ENCODE assay signal across 13 cellular contexts in genomic region chr10:98074315-98074911, GRCh38. TPM values are rescaled to one million over a fixed set of nuclear protein-coding genes. Genes with fewer than 3 reads are reported as not detected.
DNase-seq lines count a peak whose midpoint lies in the region; ATAC-seq and TF ChIP-seq lines count a peak whose summit lies in the region.
"Had no signal": no experiment of that assay in that cellular context is flagged by ENCODE, and none has a peak within 500 bp of the region (broad histone marks: within the 10 kb centered on the region; RNA-seq: fewer than 3 reads in every experiment).

No MANE protein-coding gene starts in this region.

- no peak for TF ChIP-seq CTCF in GM23338 (conservative IDR thresholded peaks at IDR 0.05; ENCODE audit: low read depth in 2 of 2)
- no peak for TF ChIP-seq CTCF in astrocyte of the spinal cord (IDR thresholded peaks at IDR 0.05; ENCODE audit: low read depth, low read length)
- TF ChIP-seq CTCF in body of pancreas (IDR thresholded peaks at IDR 0.05) = no peak
- no peak for TF ChIP-seq CTCF in PC-9 (conservative IDR thresholded peaks at IDR 0.05)

- BruUV-seq in PC-9 (replicated peaks; lab: Mats Ljungman, UMichigan) = no TSS peak

- no peak overlapping the region for H2AFZ ChIP-seq in GM23338
- no peak overlapping the region for H2AFZ ChIP-seq in PC-9

- H3K27me3 ChIP-seq in GM23338 (ENCODE audit: insufficient read depth) = no peaks in the 10 kb centered on the region
- H3K27me3 ChIP-seq in body of pancreas = no peaks in the 10 kb centered on the region
- no peaks in the 10 kb centered on the region for H3K27me3 ChIP-seq in PC-9 (ENCODE audit: insufficient read depth, low read depth)

- H3K4me3 Mint-ChIP-seq in GM23338 = no peak overlapping the region
- H3K4me3 Mint-ChIP-seq: nephron; stimulated activated naive CD8-positive, alpha-beta T cell treated with anti-CD3 and anti-CD28 coated beads, Interleukin-15, Interleukin-2, amounts not matched to agents 100 ng/mL and 50 ng/mL, for 24 hours had no signal

- TF ChIP-seq POLR2A in body of pancreas (IDR thresholded peaks at IDR 0.05) = no peak

- peak; percentile 42 for DNase-seq in GM23338 (ENCODE audit: low spot score)
- DNase-seq in M059J (ENCODE audit: low read depth) = peak; percentile 9
- peak; percentile 16 for DNase-seq in astrocyte of the spinal cord (ENCODE audit: low read depth, low spot score)
- DNase-seq in left kidney (ENCODE audit: low read depth, low spot score) = peak; percentile 77
- DNase-seq in body of pancreas = no peak
- DNase-seq in pons (ENCODE audit: low spot score) = no peak
- DNase-seq in PC-9 = no peak
- DNase-seq: DMS 273 treated with DMSO at 0.1 percent for 48 hours, NCI-H1092 treated with DMSO at 0.1 percent for 48 hours, NCI-H774 had no signal

- H3K4me3 ChIP-seq in GM23338 (no peak overlapping the region), astrocyte of the spinal cord (ENCODE audit: low read depth, low read length) (no peak overlapping the region), body of pancreas (no peak overlapping the region), PC-9 (no peak overlapping the region)

- H3K36me3 Mint-ChIP-seq in GM23338 (ENCODE audit: low read depth) = no peaks in the 10 kb centered on the region

- H3K4me1 ChIP-seq in GM23338 (ENCODE audit: insufficient read depth) (no peaks in the 10 kb centered on the region), body of pancreas (no peaks in the 10 kb centered on the region), PC-9 (replicated peaks; ENCODE audit: insufficient read depth) (no peaks in the 10 kb centered on the region)

- H3K27me3 Mint-ChIP-seq in GM23338 (ENCODE audit: insufficient read depth, low read depth, poor library complexity) = peaks cover 4% of the 10 kb centered on the region

- H3K4me2 ChIP-seq in GM23338 = no peak overlapping the region
- no peak overlapping the region for H3K4me2 ChIP-seq in PC-9

- intact Hi-C loops in body of pancreas (cut with DNase I) (no loop called here), PC-9 (cut with micrococcal nuclease; ENCODE audit: unreplicated experiment) (no loop called here)

- no peaks in the 10 kb centered on the region for H3K9me3 Mint-ChIP-seq in GM23338
- H3K9me3 Mint-ChIP-seq: nephron; stimulated activated naive CD8-positive, alpha-beta T cell treated with anti-CD3 and anti-CD28 coated beads, Interleukin-15, Interleukin-2, amounts not matched to agents 100 ng/mL and 50 ng/mL, for 24 hours had no signal

- no peaks in the 10 kb centered on the region for H3K9me2 ChIP-seq in GM23338 (ENCODE audit: insufficient read depth)
- no peaks in the 10 kb centered on the region for H3K9me2 ChIP-seq in PC-9 (ENCODE audit: insufficient read depth)

- CTCF ChIA-PET in PC-9 (lab: Charles Lee) = no interaction called here

- H3F3A ChIP-seq in GM23338 (replicated peaks; ENCODE audit: low read depth) = no peaks in the 10 kb centered on the region
- no peaks in the 10 kb centered on the region for H3F3A ChIP-seq in PC-9 (ENCODE audit: insufficient read depth, low read depth)

- H3K27ac ChIP-seq in GM23338 (ENCODE audit: low read depth) = no peak overlapping the region
- no peak overlapping the region for H3K27ac ChIP-seq in body of pancreas
- H3K27ac ChIP-seq in PC-9 = no peak overlapping the region

- 3 to 4% methylated on average over 2 of the region's 2 CpGs for WGBS in body of pancreas, 2 donors

- H4K20me1 ChIP-seq in GM23338 (replicated peaks; ENCODE audit: insufficient read depth) = peaks cover 6% of the 10 kb centered on the region
- no peaks in the 10 kb centered on the region for H4K20me1 ChIP-seq in PC-9 (ENCODE audit: insufficient read depth)

- H3K9me3 ChIP-seq in body of pancreas (no peaks in the 10 kb centered on the region), PC-9 (ENCODE audit: insufficient read depth, low read depth) (no peaks in the 10 kb centered on the region)

- H3K79me2 ChIP-seq in GM23338 (replicated peaks; ENCODE audit: insufficient read depth) = no peaks in the 10 kb centered on the region
- no peaks in the 10 kb centered on the region for H3K79me2 ChIP-seq in PC-9 (ENCODE audit: low read depth)

- no peaks in the 10 kb centered on the region for H3K36me3 ChIP-seq in GM23338 (ENCODE audit: insufficient read depth)
- no peaks in the 10 kb centered on the region for H3K36me3 ChIP-seq in body of pancreas (replicated peaks in 1 of 2; ENCODE audit: insufficient read depth in 1 of 2, low read depth in 2 of 2)
- no peaks in the 10 kb centered on the region for H3K36me3 ChIP-seq in PC-9 (ENCODE audit: low read depth)

- in situ Hi-C loops in astrocyte of the spinal cord (cut with HindIII; ENCODE audit: low sequenced_read_pairs) = no loop called here

- ATAC-seq in GM23338 (peak; percentile 40; the same call in 2 of the 3 replicates), body of pancreas (no peak), GM18867 (IDR thresholded peaks at IDR 0.05; ENCODE audit: unreplicated experiment) (no peak)

- POLR2A ChIA-PET in PC-9 (lab: Charles Lee; ENCODE audit: unreplicated experiment) = no interaction called here

- H3K4me1 Mint-ChIP-seq in GM23338 = no peaks in the 10 kb centered on the region
- H3K4me1 Mint-ChIP-seq: nephron had no signal

- no peak overlapping the region for H3K27ac Mint-ChIP-seq in GM23338
- H3K27ac Mint-ChIP-seq: nephron; stimulated activated naive CD8-positive, alpha-beta T cell treated with anti-CD3 and anti-CD28 coated beads, Interleukin-15, Interleukin-2, amounts not matched to agents 100 ng/mL and 50 ng/mL, for 24 hours had no signal

TF ChIP-seq in GM23338, 12 proteins besides CTCF, POLR2A, EP300 and RAD21:
- no peak for TF ChIP-seq JUNB (IDR thresholded peaks at IDR 0.05; ENCODE audit: unreplicated experiment)
- peak; percentile 78 for TF ChIP-seq REST (IDR thresholded peaks at IDR 0.05; ENCODE audit: unreplicated experiment)

RNA-seq across cellular contexts. Expression of gene CRTAC1, which starts 44.0 kb away (rescaled TPM):
- total RNA-seq in GM23338 (2014; rRNA removed; shearing (Covaris generic)) = 0.74 and 1.2 TPM in 2 replicates
- 0.47 and 0.63 TPM in 2 replicates for polyA plus RNA-seq in GM23338 (2016; fragmentation: Nextera tagmentation; extraction: Ambion mirVana)
- total RNA-seq in M059J (2014; rRNA removed; shearing (Covaris generic)) = not detected in 2 replicates
- total RNA-seq in body of pancreas (under 1 TPM in 1 of 2 donors, not detected in 1; 0.52 TPM), PC-9 (2021) (not detected in 2 replicates)

Comparison
In these comparisons a context has a peak if more than half of its experiments do, and no peak if none do; other contexts are left out.
1. DNase-seq: peak in GM23338 (single experiment), M059J (single experiment), astrocyte of the spinal cord (single experiment) and left kidney (single experiment); none in body of pancreas (0 of 4), pons (single experiment) and PC-9 (0 of 2).